Comparison of ENCODE assay signal across 8 cellular contexts in genomic region chr2:173990970-173991819, GRCh38. TPM values are rescaled to one million over a fixed set of nuclear protein-coding genes. Genes with fewer than 3 reads are reported as not detected.
DNase-seq lines count a peak whose midpoint lies in the region; ATAC-seq and TF ChIP-seq lines count a peak whose summit lies in the region.

No MANE protein-coding gene starts in this region.

- H3K4me1 ChIP-seq in IMR-90 (ENCODE audit: control insufficient read depth, insufficient read depth, low read length) (peaks cover 10% of the 10 kb centered on the region), colonic mucosa (no peaks in the 10 kb centered on the region)

- CTCF ChIA-PET in activated CD4-positive, alpha-beta T cell treated with anti-CD3 and anti-CD28 coated beads for 36 hours (lab: Charles Lee): interaction anchor here (0.7 kb wide), 2 partner anchors 160 to 227 kb away, joined by 3 to 4 read pairs; no protein-coding TSS in a partner anchor
- CTCF ChIA-PET in IMR-90 (lab: Yijun Ruan, JAX): no interaction called here

- H3K9me3 Mint-ChIP-seq in activated CD4-positive, alpha-beta T cell treated with anti-CD3 and anti-CD28 coated beads for 36 hours (ENCODE audit: low read depth): no peaks in the 10 kb centered on the region
- H3K9me3 Mint-ChIP-seq in nephron progenitor cell: no peaks in the 10 kb centered on the region

- ATAC-seq in activated CD4-positive, alpha-beta T cell treated with anti-CD3 and anti-CD28 coated beads for 36 hours: peak; percentile 44
- peak; percentile 95 for ATAC-seq in IMR-90 (ENCODE audit: low read depth)

- no peak overlapping the region for H4K91ac ChIP-seq in IMR-90 (ENCODE audit: insufficient read depth, low read depth, low read length)

- H3K4me1 Mint-ChIP-seq in activated CD4-positive, alpha-beta T cell treated with anti-CD3 and anti-CD28 coated beads for 36 hours: peaks cover 7% of the 10 kb centered on the region
- H3K4me1 Mint-ChIP-seq in nephron progenitor cell: peaks cover 6% of the 10 kb centered on the region

- peaks cover 4% of the 10 kb centered on the region; the same call in 1 of the 2 replicates for H3K27me3 ChIP-seq in IMR-90 (ENCODE audit: control insufficient read depth, insufficient read depth, low read length)
- H3K27me3 ChIP-seq in colonic mucosa: no peaks in the 10 kb centered on the region
- H3K27me3 ChIP-seq in brain microvascular endothelial cell (replicated peaks): no peaks in the 10 kb centered on the region

- peak overlapping the region; percentile 72 for H2AFZ ChIP-seq in IMR-90 (replicated peaks; ENCODE audit: low read length, poor library complexity)

- H2BK15ac ChIP-seq in IMR-90 (ENCODE audit: low read depth, low read length): no peak overlapping the region

- H3K14ac ChIP-seq in IMR-90 (replicated peaks; ENCODE audit: low read depth, low read length): 0 out of 2 replicates have a peak overlapping the region, but pooled peaks have one; percentile 2

- peak overlapping the region; percentile 22; the same call in 1 of the 2 replicates for H2BK120ac ChIP-seq in IMR-90 (ENCODE audit: low read depth, low read length)

- H4K5ac ChIP-seq in IMR-90 (ENCODE audit: low read depth, low read length): peak overlapping the region; percentile 20; the same call in 1 of the 2 replicates

- H3K27ac Mint-ChIP-seq in activated CD4-positive, alpha-beta T cell treated with anti-CD3 and anti-CD28 coated beads for 36 hours: no peak overlapping the region
- peak overlapping the region; percentile 21 for H3K27ac Mint-ChIP-seq in nephron progenitor cell

- H3K9me1 ChIP-seq in IMR-90 (ENCODE audit: insufficient read depth, low read length): peaks cover 4% of the 10 kb centered on the region

- peak overlapping the region; percentile 24 for H3K4me2 ChIP-seq in IMR-90 (ENCODE audit: low read depth, low read length)

- H3K9me3 ChIP-seq in IMR-90 (ENCODE audit: control insufficient read depth, insufficient read depth, low read length) (no peaks in the 10 kb centered on the region), colonic mucosa (no peaks in the 10 kb centered on the region)

- dilution Hi-C loops in IMR-90 (cut with HindIII; ENCODE audit: low sequenced_read_pairs, unreplicated experiment): no loop called here

- no peak for TF ChIP-seq POLR2A in IMR-90 (IDR thresholded peaks at IDR 0.05; ENCODE audit: low read depth, low read length)

- H2BK5ac ChIP-seq in IMR-90 (ENCODE audit: low read depth, low read length, poor library complexity, severe bottlenecking): no peak overlapping the region

- intact Hi-C loops in activated CD4-positive, alpha-beta T cell treated with anti-CD3 and anti-CD28 coated beads for 36 hours (cut with DNase I, micrococcal nuclease): no loop called here
- intact Hi-C loops in IMR-90 (cut with micrococcal nuclease): no loop called here
- intact Hi-C loops in colonic mucosa (cut with DNase I): no loop called here

- no peaks in the 10 kb centered on the region for H4K20me1 ChIP-seq in IMR-90 (ENCODE audit: insufficient read depth, low read length)

- H3K18ac ChIP-seq in IMR-90 (ENCODE audit: low read depth, low read length): peak overlapping the region; percentile 39

- H2BK20ac ChIP-seq in IMR-90 (ENCODE audit: low read depth, low read length): peak overlapping the region; percentile 27; the same call in 1 of the 2 replicates

- no peak overlapping the region for H3K4me3 Mint-ChIP-seq in activated CD4-positive, alpha-beta T cell treated with anti-CD3 and anti-CD28 coated beads for 36 hours
- H3K4me3 Mint-ChIP-seq in nephron progenitor cell: no peak overlapping the region

- TF ChIP-seq RAD21 in IMR-90 (IDR thresholded peaks at IDR 0.05; ENCODE audit: low read length): no peak

- peak overlapping the region; percentile 35; the same call in 1 of the 2 replicates for H3K27ac ChIP-seq in IMR-90 (ENCODE audit: insufficient read depth, low read length)
- H3K27ac ChIP-seq in colonic mucosa: peak overlapping the region; percentile 43
- no peak overlapping the region for H3K27ac ChIP-seq in brain microvascular endothelial cell

- DNase-seq in activated CD4-positive, alpha-beta T cell treated with anti-CD3 and anti-CD28 coated beads for 36 hours: no peak
- DNase-seq in activated CD4-positive, alpha-beta T cell treated with anti-CD3 and anti-CD28 coated beads, Interleukin-2, amount 50 U/mL, for 4 hours: no peak
- DNase-seq in IMR-90 (peak; percentile 89), colonic mucosa (peak; percentile 60), nephron progenitor cell (no peak), brain microvascular endothelial cell (no peak), DMS153 (lab: John Stamatoyannopoulos, UW) (no peak)
- DNase-seq in effector CD4-positive, alpha-beta T cell: no peak

- H2AK5ac ChIP-seq in IMR-90 (ENCODE audit: low read depth, low read length): no peak overlapping the region; the same call in 1 of the 2 replicates

- no peaks in the 10 kb centered on the region for H3K36me3 Mint-ChIP-seq in activated CD4-positive, alpha-beta T cell treated with anti-CD3 and anti-CD28 coated beads for 36 hours (ENCODE audit: low read depth)
- H3K36me3 Mint-ChIP-seq in nephron progenitor cell (ENCODE audit: low read depth): no peaks in the 10 kb centered on the region

- H3K56ac ChIP-seq in IMR-90 (ENCODE audit: extremely low read depth, insufficient read depth, low read length): no peak overlapping the region

- H3K79me1 ChIP-seq in IMR-90 (ENCODE audit: low read depth in 1 of 2, low read length in 2 of 2): no peaks in the 10 kb centered on the region

- 0 out of 2 replicates have a peak overlapping the region, but pooled peaks have one; percentile 1 for H3K4ac ChIP-seq in IMR-90 (ENCODE audit: low read depth, low read length)

- peaks cover 3% of the 10 kb centered on the region for H3K27me3 Mint-ChIP-seq in activated CD4-positive, alpha-beta T cell treated with anti-CD3 and anti-CD28 coated beads for 36 hours
- peaks cover 11% of the 10 kb centered on the region for H3K27me3 Mint-ChIP-seq in nephron progenitor cell (ENCODE audit: low read depth, poor library complexity)

- WGBS in IMR-90 (ENCODE audit: extremely low coverage in 2 of 2, insufficient read length in 1 of 2), 2 experiments: no CpG with 5 or more reads among the region's 13 CpGs

- H3K4me3 ChIP-seq in IMR-90 (ENCODE audit: insufficient read depth, low read depth, low read length) (no peak overlapping the region), colonic mucosa (no peak overlapping the region), brain microvascular endothelial cell (ENCODE audit: low read depth, low read length) (no peak overlapping the region)

- peak overlapping the region in 1 of 2 experiments; percentile 13; a peak in 1 of 4 replicates for H4K8ac ChIP-seq in IMR-90 (ENCODE audit: low read depth in 2 of 2, low read length in 2 of 2)

- H2AK9ac ChIP-seq in IMR-90 (replicated peaks; ENCODE audit: low read depth, low read length, poor library complexity): peak overlapping the region; percentile 15

- no peaks in the 10 kb centered on the region for H3K36me3 ChIP-seq in IMR-90 (ENCODE audit: control insufficient read depth, insufficient read depth, low read length)
- no peaks in the 10 kb centered on the region for H3K36me3 ChIP-seq in colonic mucosa
- H3K36me3 ChIP-seq in brain microvascular endothelial cell (replicated peaks): no peaks in the 10 kb centered on the region

- no peak overlapping the region for H3K23ac ChIP-seq in IMR-90 (ENCODE audit: low read depth, low read length)

- in situ Hi-C loops in IMR-90 (cut with MboI; ENCODE audit: low sequenced_read_pairs): no loop called here
- in situ Hi-C loops in brain microvascular endothelial cell (cut with HindIII; ENCODE audit: low pct_ligation_motif_present, low sequenced_read_pairs): no loop called here

- no TSS peak for BruUV-seq in IMR-90 (replicated peaks; lab: Mats Ljungman, UMichigan)

- TF ChIP-seq CTCF in IMR-90 (conservative IDR thresholded peaks at IDR 0.05; ENCODE audit: low read depth, low read length): no peak
- TF ChIP-seq CTCF in colonic mucosa (IDR thresholded peaks at IDR 0.05): no peak
- no peak for TF ChIP-seq CTCF in nephron progenitor cell (IDR thresholded peaks at IDR 0.05)
- TF ChIP-seq CTCF in brain microvascular endothelial cell (IDR thresholded peaks at IDR 0.05; ENCODE audit: low read depth, low read length, missing control alignments): no peak

- POLR2A ChIA-PET in activated CD4-positive, alpha-beta T cell treated with anti-CD3 and anti-CD28 coated beads for 36 hours (lab: Charles Lee): no interaction called here
- POLR2A ChIA-PET in IMR-90 (lab: Charles Lee; ENCODE audit: unreplicated experiment): interaction anchor here (0.7 kb wide), 1 partner anchor 25 kb away, joined by 3 read pairs; no protein-coding TSS in a partner anchor

- H3K9ac ChIP-seq in IMR-90 (ENCODE audit: low read depth, low read length) (no peak overlapping the region), colonic mucosa (ENCODE audit: low read depth in 2 of 2, low read length in 2 of 2) (no peak overlapping the region)

TF ChIP-seq in IMR-90, 13 proteins besides CTCF, POLR2A, EP300 and RAD21 (continues in another document):
- TF ChIP-seq BHLHE40 (IDR thresholded peaks at IDR 0.05; ENCODE audit: low read depth, low read length): peak; percentile 61; the same call in 1 of the 2 replicates
- TF ChIP-seq CEBPB (IDR thresholded peaks at IDR 0.05; ENCODE audit: low read depth, low read length): peak; percentile 41; the same call in 1 of the 2 replicates
- no peak for TF ChIP-seq ELK1 (IDR thresholded peaks at IDR 0.05; ENCODE audit: borderline replicate concordance, low read depth, low read length)
- TF ChIP-seq, protein P1, sequence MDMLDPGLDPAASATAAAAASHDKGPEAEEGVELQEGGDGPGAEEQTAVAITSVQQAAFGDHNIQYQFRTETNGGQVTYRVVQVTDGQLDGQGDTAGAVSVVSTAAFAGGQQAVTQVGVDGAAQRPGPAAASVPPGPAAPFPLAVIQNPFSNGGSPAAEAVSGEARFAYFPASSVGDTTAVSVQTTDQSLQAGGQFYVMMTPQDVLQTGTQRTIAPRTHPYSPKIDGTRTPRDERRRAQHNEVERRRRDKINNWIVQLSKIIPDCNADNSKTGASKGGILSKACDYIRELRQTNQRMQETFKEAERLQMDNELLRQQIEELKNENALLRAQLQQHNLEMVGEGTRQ (IDR thresholded peaks at IDR 0.05; ENCODE audit: low read depth, low read length): no peak

RNA-seq across cellular contexts. Expression of gene SP3, which starts 26.0 kb away (rescaled TPM):
- 10 to 100 TPM; 83.8 to 91.4 TPM for total RNA-seq in activated CD4-positive, alpha-beta T cell treated with anti-CD3 and anti-CD28 coated beads for 36 hours
- total RNA-seq in IMR-90 (2012; rRNA removed) (136 and 137 TPM in 2 replicates), colonic mucosa (10 to 100 TPM; 77.0 to 99.0 TPM)
- polyA plus RNA-seq in IMR-90 (2012; rRNA removed): 19.9 and 26.7 TPM in 2 replicates
- 4.2 and 6.6 TPM in 2 replicates for polyA plus RNA-seq in IMR-90 (2012; cell fraction: cytosol; rRNA removed)
- 6.3 and 36.0 TPM in 2 replicates for polyA plus RNA-seq in IMR-90 (2012; cell fraction: nucleus; rRNA removed; ENCODE audit: low replicate concordance)

Comparison
In these comparisons a context has a peak if more than half of its experiments do, and no peak if none do; other contexts are left out.
1. DNase-seq: peak in IMR-90 (single experiment) and colonic mucosa (single experiment); none in activated CD4-positive, alpha-beta T cell treated with anti-CD3 and anti-CD28 coated beads for 36 hours (single experiment), activated CD4-positive, alpha-beta T cell treated with anti-CD3 and anti-CD28 coated beads, Interleukin-2, amount 50 U/mL, for 4 hours (0 of 2), nephron progenitor cell (single experiment), effector CD4-positive, alpha-beta T cell (single experiment), brain microvascular endothelial cell (single experiment) and DMS153 (single experiment).